In genomic region chr19:15775249-15775648, GRCh38 we compare ENCODE assay signal across 1 cellular context.
TF ChIP-seq lines count a peak whose summit lies in the region.

No MANE protein-coding gene starts in this region.

TF ChIP-seq in K562, 482 proteins besides CTCF, POLR2A, EP300 and RAD21 (continued from another document):
- TF ChIP-seq RBM25 (IDR thresholded peaks at IDR 0.05; ENCODE audit: low read depth, low read length, severe bottlenecking) = peak; percentile 37
